In the genomic region with DNA sequence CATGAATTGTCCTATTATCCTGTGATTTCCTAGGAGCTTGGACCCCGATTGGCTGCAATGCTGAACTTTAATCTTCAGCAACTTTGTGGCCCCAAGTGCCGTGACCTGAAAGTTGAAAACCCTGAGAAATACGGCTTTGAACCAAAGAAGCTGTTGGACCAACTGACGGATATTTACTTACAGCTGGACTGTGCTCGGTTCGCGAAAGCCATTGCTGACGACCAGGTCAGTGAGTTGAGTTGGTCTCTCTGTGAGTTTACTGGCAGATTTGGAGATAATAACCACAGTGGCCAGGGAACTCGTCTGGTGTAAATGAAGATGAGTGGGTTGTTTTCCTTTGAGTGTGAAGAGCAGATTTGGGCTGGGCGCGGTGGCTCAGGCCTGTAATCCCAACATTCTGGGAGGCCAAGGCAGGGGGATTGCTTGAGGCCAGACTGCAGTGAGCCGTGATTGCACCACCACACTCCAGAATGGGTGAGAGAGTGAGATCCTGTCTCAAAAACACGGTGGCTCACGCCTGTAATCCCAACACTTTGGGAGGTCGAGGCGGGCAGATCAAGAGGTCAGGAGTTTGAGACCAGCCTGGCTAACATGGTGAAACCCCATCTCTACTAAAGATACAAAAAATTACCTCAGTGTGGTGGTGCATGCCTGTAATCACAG, we compare ENCODE assay signal across 1 cellular context.
TF ChIP-seq lines count a peak whose summit lies in the region.

No MANE protein-coding gene starts in this region.

TF ChIP-seq in HepG2, 621 proteins besides CTCF, POLR2A, EP300 and RAD21 (continued from another document and continues in another):
- TF ChIP-seq ZNF24 (IDR thresholded peaks at IDR 0.05): no peak
- no peak for TF ChIP-seq MZF1 (CRISPR knock-in tag; IDR thresholded peaks at IDR 0.05; ENCODE audit: borderline replicate concordance)
- peak; percentile 29; the same call in 1 of the 2 replicates for TF ChIP-seq SIX4 (CRISPR knock-in tag; IDR thresholded peaks at IDR 0.05)
- TF ChIP-seq, protein P1, sequence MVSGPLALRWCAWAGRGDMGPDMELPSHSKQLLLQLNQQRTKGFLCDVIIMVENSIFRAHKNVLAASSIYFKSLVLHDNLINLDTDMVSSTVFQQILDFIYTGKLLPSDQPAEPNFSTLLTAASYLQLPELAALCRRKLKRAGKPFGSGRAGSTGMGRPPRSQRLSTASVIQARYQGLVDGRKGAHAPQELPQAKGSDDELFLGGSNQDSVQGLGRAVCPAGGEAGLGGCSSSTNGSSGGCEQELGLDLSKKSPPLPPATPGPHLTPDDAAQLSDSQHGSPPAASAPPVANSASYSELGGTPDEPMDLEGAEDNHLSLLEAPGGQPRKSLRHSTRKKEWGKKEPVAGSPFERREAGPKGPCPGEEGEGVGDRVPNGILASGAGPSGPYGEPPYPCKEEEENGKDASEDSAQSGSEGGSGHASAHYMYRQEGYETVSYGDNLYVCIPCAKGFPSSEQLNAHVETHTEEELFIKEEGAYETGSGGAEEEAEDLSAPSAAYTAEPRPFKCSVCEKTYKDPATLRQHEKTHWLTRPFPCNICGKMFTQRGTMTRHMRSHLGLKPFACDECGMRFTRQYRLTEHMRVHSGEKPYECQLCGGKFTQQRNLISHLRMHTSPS (CRISPR knock-in tag; IDR thresholded peaks at IDR 0.05; ENCODE audit: low read depth): no peak
- TF ChIP-seq ZNF564 (CRISPR knock-in tag; IDR thresholded peaks at IDR 0.05): no peak
- TF ChIP-seq ZNF3 (CRISPR knock-in tag; IDR thresholded peaks at IDR 0.05): 0 out of 2 replicates have a peak, but pooled peaks have one; percentile 15
- TF ChIP-seq, protein P2, sequence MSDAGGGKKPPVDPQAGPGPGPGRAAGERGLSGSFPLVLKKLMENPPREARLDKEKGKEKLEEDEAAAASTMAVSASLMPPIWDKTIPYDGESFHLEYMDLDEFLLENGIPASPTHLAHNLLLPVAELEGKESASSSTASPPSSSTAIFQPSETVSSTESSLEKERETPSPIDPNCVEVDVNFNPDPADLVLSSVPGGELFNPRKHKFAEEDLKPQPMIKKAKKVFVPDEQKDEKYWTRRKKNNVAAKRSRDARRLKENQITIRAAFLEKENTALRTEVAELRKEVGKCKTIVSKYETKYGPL (CRISPR knock-in tag; IDR thresholded peaks at IDR 0.05): no peak; the same call in 1 of the 2 replicates
- no peak for TF ChIP-seq KAT2B (IDR thresholded peaks at IDR 0.05; ENCODE audit: borderline replicate concordance, low read depth, low read length)
- TF ChIP-seq, protein P3, sequence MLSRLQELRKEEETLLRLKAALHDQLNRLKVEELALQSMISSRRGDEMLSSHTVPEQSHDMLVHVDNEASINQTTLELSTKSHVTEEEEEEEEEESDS (CRISPR knock-in tag; IDR thresholded peaks at IDR 0.05; ENCODE audit: borderline replicate concordance): no peak
- TF ChIP-seq, protein P4, sequence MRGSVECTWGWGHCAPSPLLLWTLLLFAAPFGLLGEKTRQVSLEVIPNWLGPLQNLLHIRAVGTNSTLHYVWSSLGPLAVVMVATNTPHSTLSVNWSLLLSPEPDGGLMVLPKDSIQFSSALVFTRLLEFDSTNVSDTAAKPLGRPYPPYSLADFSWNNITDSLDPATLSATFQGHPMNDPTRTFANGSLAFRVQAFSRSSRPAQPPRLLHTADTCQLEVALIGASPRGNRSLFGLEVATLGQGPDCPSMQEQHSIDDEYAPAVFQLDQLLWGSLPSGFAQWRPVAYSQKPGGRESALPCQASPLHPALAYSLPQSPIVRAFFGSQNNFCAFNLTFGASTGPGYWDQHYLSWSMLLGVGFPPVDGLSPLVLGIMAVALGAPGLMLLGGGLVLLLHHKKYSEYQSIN (CRISPR knock-in tag; IDR thresholded peaks at IDR 0.05; ENCODE audit: borderline replicate concordance): no peak
- peak; percentile 96 for TF ChIP-seq HNF4A (CRISPR knock-in tag; IDR thresholded peaks at IDR 0.05)
- TF ChIP-seq, protein P5, sequence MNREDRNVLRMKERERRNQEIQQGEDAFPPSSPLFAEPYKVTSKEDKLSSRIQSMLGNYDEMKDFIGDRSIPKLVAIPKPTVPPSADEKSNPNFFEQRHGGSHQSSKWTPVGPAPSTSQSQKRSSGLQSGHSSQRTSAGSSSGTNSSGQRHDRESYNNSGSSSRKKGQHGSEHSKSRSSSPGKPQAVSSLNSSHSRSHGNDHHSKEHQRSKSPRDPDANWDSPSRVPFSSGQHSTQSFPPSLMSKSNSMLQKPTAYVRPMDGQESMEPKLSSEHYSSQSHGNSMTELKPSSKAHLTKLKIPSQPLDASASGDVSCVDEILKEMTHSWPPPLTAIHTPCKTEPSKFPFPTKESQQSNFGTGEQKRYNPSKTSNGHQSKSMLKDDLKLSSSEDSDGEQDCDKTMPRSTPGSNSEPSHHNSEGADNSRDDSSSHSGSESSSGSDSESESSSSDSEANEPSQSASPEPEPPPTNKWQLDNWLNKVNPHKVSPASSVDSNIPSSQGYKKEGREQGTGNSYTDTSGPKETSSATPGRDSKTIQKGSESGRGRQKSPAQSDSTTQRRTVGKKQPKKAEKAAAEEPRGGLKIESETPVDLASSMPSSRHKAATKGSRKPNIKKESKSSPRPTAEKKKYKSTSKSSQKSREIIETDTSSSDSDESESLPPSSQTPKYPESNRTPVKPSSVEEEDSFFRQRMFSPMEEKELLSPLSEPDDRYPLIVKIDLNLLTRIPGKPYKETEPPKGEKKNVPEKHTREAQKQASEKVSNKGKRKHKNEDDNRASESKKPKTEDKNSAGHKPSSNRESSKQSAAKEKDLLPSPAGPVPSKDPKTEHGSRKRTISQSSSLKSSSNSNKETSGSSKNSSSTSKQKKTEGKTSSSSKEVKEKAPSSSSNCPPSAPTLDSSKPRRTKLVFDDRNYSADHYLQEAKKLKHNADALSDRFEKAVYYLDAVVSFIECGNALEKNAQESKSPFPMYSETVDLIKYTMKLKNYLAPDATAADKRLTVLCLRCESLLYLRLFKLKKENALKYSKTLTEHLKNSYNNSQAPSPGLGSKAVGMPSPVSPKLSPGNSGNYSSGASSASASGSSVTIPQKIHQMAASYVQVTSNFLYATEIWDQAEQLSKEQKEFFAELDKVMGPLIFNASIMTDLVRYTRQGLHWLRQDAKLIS (CRISPR knock-in tag; IDR thresholded peaks at IDR 0.05): no peak
- TF ChIP-seq SP1 (IDR thresholded peaks at IDR 0.05): no peak
- no peak; the same call in 1 of the 2 replicates for TF ChIP-seq SP1 (CRISPR knock-in tag; IDR thresholded peaks at IDR 0.05)
- no peak; the same call in 1 of the 2 replicates for TF ChIP-seq CEBPG (CRISPR knock-in tag; IDR thresholded peaks at IDR 0.05)
- TF ChIP-seq KDM1A (CRISPR knock-in tag; IDR thresholded peaks at IDR 0.05): 0 out of 2 replicates have a peak, but pooled peaks have one; percentile 8
- TF ChIP-seq ZNF589 (CRISPR knock-in tag; conservative IDR thresholded peaks at IDR 0.05): no peak
- TF ChIP-seq, protein P6, sequence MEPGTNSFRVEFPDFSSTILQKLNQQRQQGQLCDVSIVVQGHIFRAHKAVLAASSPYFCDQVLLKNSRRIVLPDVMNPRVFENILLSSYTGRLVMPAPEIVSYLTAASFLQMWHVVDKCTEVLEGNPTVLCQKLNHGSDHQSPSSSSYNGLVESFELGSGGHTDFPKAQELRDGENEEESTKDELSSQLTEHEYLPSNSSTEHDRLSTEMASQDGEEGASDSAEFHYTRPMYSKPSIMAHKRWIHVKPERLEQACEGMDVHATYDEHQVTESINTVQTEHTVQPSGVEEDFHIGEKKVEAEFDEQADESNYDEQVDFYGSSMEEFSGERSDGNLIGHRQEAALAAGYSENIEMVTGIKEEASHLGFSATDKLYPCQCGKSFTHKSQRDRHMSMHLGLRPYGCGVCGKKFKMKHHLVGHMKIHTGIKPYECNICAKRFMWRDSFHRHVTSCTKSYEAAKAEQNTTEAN (CRISPR knock-in tag; conservative IDR thresholded peaks at IDR 0.05): peak; percentile 75
- TF ChIP-seq, protein P7, sequence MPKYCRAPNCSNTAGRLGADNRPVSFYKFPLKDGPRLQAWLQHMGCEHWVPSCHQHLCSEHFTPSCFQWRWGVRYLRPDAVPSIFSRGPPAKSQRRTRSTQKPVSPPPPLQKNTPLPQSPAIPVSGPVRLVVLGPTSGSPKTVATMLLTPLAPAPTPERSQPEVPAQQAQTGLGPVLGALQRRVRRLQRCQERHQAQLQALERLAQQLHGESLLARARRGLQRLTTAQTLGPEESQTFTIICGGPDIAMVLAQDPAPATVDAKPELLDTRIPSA (CRISPR knock-in tag; IDR thresholded peaks at IDR 0.05; ENCODE audit: borderline replicate concordance): no peak
- TF ChIP-seq SMYD3 (CRISPR knock-in tag; IDR thresholded peaks at IDR 0.05): no peak
- TF ChIP-seq TCF7 (IDR thresholded peaks at IDR 0.05; ENCODE audit: low read depth): peak; percentile 76
- peak; percentile 67 for TF ChIP-seq CREM (IDR thresholded peaks at IDR 0.05)
- TF ChIP-seq CREM (CRISPR knock-in tag; IDR thresholded peaks at IDR 0.05): no peak
- TF ChIP-seq ZNF577 (CRISPR knock-in tag; IDR thresholded peaks at IDR 0.05; ENCODE audit: borderline replicate concordance, low read depth): no peak
- TF ChIP-seq, protein P8, sequence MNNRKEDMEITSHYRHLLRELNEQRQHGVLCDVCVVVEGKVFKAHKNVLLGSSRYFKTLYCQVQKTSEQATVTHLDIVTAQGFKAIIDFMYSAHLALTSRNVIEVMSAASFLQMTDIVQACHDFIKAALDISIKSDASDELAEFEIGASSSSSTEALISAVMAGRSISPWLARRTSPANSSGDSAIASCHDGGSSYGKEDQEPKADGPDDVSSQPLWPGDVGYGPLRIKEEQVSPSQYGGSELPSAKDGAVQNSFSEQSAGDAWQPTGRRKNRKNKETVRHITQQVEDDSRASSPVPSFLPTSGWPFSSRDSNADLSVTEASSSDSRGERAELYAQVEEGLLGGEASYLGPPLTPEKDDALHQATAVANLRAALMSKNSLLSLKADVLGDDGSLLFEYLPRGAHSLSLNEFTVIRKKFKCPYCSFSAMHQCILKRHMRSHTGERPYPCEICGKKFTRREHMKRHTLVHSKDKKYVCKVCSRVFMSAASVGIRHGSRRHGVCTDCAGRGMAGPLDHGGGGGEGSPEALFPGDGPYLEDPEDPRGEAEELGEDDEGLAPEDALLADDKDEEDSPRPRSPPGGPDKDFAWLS (CRISPR knock-in tag; IDR thresholded peaks at IDR 0.05; ENCODE audit: borderline replicate concordance): no peak
- TF ChIP-seq, protein P9, sequence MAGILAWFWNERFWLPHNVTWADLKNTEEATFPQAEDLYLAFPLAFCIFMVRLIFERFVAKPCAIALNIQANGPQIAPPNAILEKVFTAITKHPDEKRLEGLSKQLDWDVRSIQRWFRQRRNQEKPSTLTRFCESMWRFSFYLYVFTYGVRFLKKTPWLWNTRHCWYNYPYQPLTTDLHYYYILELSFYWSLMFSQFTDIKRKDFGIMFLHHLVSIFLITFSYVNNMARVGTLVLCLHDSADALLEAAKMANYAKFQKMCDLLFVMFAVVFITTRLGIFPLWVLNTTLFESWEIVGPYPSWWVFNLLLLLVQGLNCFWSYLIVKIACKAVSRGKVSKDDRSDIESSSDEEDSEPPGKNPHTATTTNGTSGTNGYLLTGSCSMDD (CRISPR knock-in tag; IDR thresholded peaks at IDR 0.05): no peak
- TF ChIP-seq KDM5B (CRISPR knock-in tag; IDR thresholded peaks at IDR 0.05; ENCODE audit: borderline replicate concordance): peak; percentile 69
- TF ChIP-seq RORA (CRISPR knock-in tag; IDR thresholded peaks at IDR 0.05): no peak
- no peak for TF ChIP-seq ZNF367 (CRISPR knock-in tag; IDR thresholded peaks at IDR 0.05; ENCODE audit: borderline replicate concordance)
- 0 out of 2 replicates have a peak, but pooled peaks have one; percentile 32 for TF ChIP-seq ZNF563 (CRISPR knock-in tag; IDR thresholded peaks at IDR 0.05)
- peak; percentile 86 for TF ChIP-seq NR2F2 (IDR thresholded peaks at IDR 0.05; ENCODE audit: borderline replicate concordance, low read depth)
- TF ChIP-seq MAFG (CRISPR knock-in tag; IDR thresholded peaks at IDR 0.05): no peak
- TF ChIP-seq, protein P10, sequence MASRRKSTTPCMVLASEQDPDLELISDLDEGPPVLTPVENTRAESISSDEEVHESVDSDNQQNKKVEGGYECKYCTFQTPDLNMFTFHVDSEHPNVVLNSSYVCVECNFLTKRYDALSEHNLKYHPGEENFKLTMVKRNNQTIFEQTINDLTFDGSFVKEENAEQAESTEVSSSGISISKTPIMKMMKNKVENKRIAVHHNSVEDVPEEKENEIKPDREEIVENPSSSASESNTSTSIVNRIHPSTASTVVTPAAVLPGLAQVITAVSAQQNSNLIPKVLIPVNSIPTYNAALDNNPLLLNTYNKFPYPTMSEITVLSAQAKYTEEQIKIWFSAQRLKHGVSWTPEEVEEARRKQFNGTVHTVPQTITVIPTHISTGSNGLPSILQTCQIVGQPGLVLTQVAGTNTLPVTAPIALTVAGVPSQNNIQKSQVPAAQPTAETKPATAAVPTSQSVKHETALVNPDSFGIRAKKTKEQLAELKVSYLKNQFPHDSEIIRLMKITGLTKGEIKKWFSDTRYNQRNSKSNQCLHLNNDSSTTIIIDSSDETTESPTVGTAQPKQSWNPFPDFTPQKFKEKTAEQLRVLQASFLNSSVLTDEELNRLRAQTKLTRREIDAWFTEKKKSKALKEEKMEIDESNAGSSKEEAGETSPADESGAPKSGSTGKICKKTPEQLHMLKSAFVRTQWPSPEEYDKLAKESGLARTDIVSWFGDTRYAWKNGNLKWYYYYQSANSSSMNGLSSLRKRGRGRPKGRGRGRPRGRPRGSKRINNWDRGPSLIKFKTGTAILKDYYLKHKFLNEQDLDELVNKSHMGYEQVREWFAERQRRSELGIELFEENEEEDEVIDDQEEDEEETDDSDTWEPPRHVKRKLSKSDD (CRISPR knock-in tag; IDR thresholded peaks at IDR 0.05; ENCODE audit: low read depth): peak; percentile 37; the same call in 1 of the 2 replicates
- TF ChIP-seq ADNP (CRISPR knock-in tag; IDR thresholded peaks at IDR 0.05): 0 out of 2 replicates have a peak, but pooled peaks have one; percentile 9
- TF ChIP-seq ZBTB1 (CRISPR knock-in tag; IDR thresholded peaks at IDR 0.05; ENCODE audit: borderline replicate concordance): no peak
- TF ChIP-seq, protein P11, sequence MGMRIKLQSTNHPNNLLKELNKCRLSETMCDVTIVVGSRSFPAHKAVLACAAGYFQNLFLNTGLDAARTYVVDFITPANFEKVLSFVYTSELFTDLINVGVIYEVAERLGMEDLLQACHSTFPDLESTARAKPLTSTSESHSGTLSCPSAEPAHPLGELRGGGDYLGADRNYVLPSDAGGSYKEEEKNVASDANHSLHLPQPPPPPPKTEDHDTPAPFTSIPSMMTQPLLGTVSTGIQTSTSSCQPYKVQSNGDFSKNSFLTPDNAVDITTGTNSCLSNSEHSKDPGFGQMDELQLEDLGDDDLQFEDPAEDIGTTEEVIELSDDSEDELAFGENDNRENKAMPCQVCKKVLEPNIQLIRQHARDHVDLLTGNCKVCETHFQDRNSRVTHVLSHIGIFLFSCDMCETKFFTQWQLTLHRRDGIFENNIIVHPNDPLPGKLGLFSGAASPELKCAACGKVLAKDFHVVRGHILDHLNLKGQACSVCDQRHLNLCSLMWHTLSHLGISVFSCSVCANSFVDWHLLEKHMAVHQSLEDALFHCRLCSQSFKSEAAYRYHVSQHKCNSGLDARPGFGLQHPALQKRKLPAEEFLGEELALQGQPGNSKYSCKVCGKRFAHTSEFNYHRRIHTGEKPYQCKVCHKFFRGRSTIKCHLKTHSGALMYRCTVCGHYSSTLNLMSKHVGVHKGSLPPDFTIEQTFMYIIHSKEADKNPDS (CRISPR knock-in tag; IDR thresholded peaks at IDR 0.05): no peak
- peak; percentile 20 for TF ChIP-seq MED8 (CRISPR knock-in tag; IDR thresholded peaks at IDR 0.05; ENCODE audit: insufficient replicate concordance)
- no peak for TF ChIP-seq IKZF4 (CRISPR knock-in tag; IDR thresholded peaks at IDR 0.05; ENCODE audit: borderline replicate concordance, low read depth, not compliant biosample characterization)
- no peak; the same call in 1 of the 2 replicates for TF ChIP-seq ZNF788 (CRISPR knock-in tag; IDR thresholded peaks at IDR 0.05; ENCODE audit: borderline replicate concordance)
- no peak for TF ChIP-seq ZNF782 (CRISPR knock-in tag; IDR thresholded peaks at IDR 0.05; ENCODE audit: borderline replicate concordance)
- no peak for TF ChIP-seq ZNF251 (CRISPR knock-in tag; IDR thresholded peaks at IDR 0.05)
- no peak for TF ChIP-seq POLR2AphosphoS2 (IDR thresholded peaks at IDR 0.05; ENCODE audit: low read depth, low read length)
- TF ChIP-seq HNRNPLL (IDR thresholded peaks at IDR 0.05; ENCODE audit: low read depth, low read length, poor library complexity, severe bottlenecking): no peak
